ENCODE assay signal across 8 cellular contexts in genomic region chr1:54475357-54476230, GRCh38.
DNase-seq lines count a peak whose midpoint lies in the region; ATAC-seq and TF ChIP-seq lines count a peak whose summit lies in the region.

No MANE protein-coding gene starts in this region.

- intact Hi-C loops in CD8-positive, alpha-beta T cell (cut with DNase I, micrococcal nuclease): loop anchor here in 1 of 2 experiments (1.0 to 2.0 kb wide), 3 partner anchors 12 to 68 kb away; no protein-coding TSS in a partner anchor
- intact Hi-C loops in OCI-LY7 (cut with micrococcal nuclease; ENCODE audit: unreplicated experiment) (no loop called here), lower leg skin (cut with DNase I; ENCODE audit: low total_unique reads) (no loop called here)

- H3K9me3 Mint-ChIP-seq in CD8-positive, alpha-beta T cell: no peaks in the 10 kb centered on the region
- no peaks in the 10 kb centered on the region for H3K9me3 Mint-ChIP-seq in nephron

- POLR2A ChIA-PET in CD8-positive, alpha-beta T cell (lab: Charles Lee): interaction anchor here (0.6 to 1.2 kb wide), 4 partner anchors 11 to 69 kb away, joined by 3 to 6 read pairs (median 4); partner anchors contain the start of gene SSBP3
- POLR2A ChIA-PET in OCI-LY7 (lab: Charles Lee): no interaction called here

- TF ChIP-seq POLR2A in lower leg skin (IDR thresholded peaks at IDR 0.05): no peak

- H3K27me3 ChIP-seq in CD8-positive, alpha-beta T cell (ENCODE audit: insufficient read depth, low read length): no peaks in the 10 kb centered on the region

- H3K27ac ChIP-seq in CD8-positive, alpha-beta T cell (ENCODE audit: low read depth, low read length): no peak overlapping the region
- H3K27ac ChIP-seq in OCI-LY7 (ENCODE audit: low read depth, low read length, poor library complexity, severe bottlenecking) (no peak overlapping the region), coronary artery (no peak overlapping the region)

- H3K27me3 Mint-ChIP-seq in CD8-positive, alpha-beta T cell (ENCODE audit: low read depth): no peaks in the 10 kb centered on the region
- H3K27me3 Mint-ChIP-seq in nephron (ENCODE audit: low read depth): peaks cover 3% of the 10 kb centered on the region

- no peaks in the 10 kb centered on the region for H3K79me2 ChIP-seq in OCI-LY7 (ENCODE audit: insufficient read depth, low read depth, low read length)

- WGBS in lower leg skin, 2 donors: 35 to 44% methylated on average over 27 of the region's 27 CpGs

- peak; percentile 59 for ATAC-seq in CD8-positive, alpha-beta T cell

- H3K4me3 Mint-ChIP-seq in CD8-positive, alpha-beta T cell: peak overlapping the region; percentile 76
- H3K4me3 Mint-ChIP-seq in nephron: peak overlapping the region; percentile 68 to 78 (median 73)

- no peaks in the 10 kb centered on the region for H3K9me3 ChIP-seq in CD8-positive, alpha-beta T cell (ENCODE audit: low read length)
- H3K9me3 ChIP-seq in OCI-LY7 (ENCODE audit: low read length): no peaks in the 10 kb centered on the region

- no peaks in the 10 kb centered on the region for H3K36me3 ChIP-seq in CD8-positive, alpha-beta T cell (ENCODE audit: insufficient read depth, low read length)
- H3K36me3 ChIP-seq in OCI-LY7 (ENCODE audit: insufficient read depth, low read length): no peaks in the 10 kb centered on the region

- peaks cover 60% of the 10 kb centered on the region for H3K4me1 Mint-ChIP-seq in CD8-positive, alpha-beta T cell (ENCODE audit: low read depth)
- H3K4me1 Mint-ChIP-seq in nephron: peaks cover 59% of the 10 kb centered on the region

- peak overlapping the region; percentile 42 for H3K4me3 ChIP-seq in CD8-positive, alpha-beta T cell (ENCODE audit: low read depth, low read length)
- H3K4me3 ChIP-seq in OCI-LY7 (ENCODE audit: low read depth, low read length, poor library complexity, severe bottlenecking) (no peak overlapping the region), coronary artery (peak overlapping the region; percentile 73), lower leg skin (ENCODE audit: low read depth, poor library complexity, severe bottlenecking) (no peak overlapping the region)

- no peaks in the 10 kb centered on the region for H3K9me2 ChIP-seq in OCI-LY7 (ENCODE audit: insufficient read depth, low read length)

- H3K4me1 ChIP-seq in CD8-positive, alpha-beta T cell (ENCODE audit: insufficient read depth, low read length): peaks cover 49% of the 10 kb centered on the region
- H3K4me1 ChIP-seq in OCI-LY7 (ENCODE audit: insufficient read depth, low read length, poor library complexity, severe bottlenecking): peaks cover 36% of the 10 kb centered on the region

- H3K4me2 ChIP-seq in OCI-LY7 (ENCODE audit: low read length): peak overlapping the region; percentile 10; the same call in 1 of the 2 replicates

- H4K20me1 ChIP-seq in OCI-LY7 (ENCODE audit: insufficient read depth, low read length): no peaks in the 10 kb centered on the region

- peak overlapping the region; percentile 73 for H2AFZ ChIP-seq in OCI-LY7 (ENCODE audit: low read length)

- peak in 5 of 7 experiments; percentile 34 to 81 (median 64) for DNase-seq in CD8-positive, alpha-beta T cell
- DNase-seq in OCI-LY7 (ENCODE audit: low spot score) (no peak), coronary artery (ENCODE audit: low spot score) (no peak), ureter (ENCODE audit: low spot score) (no peak), SW480 (ENCODE audit: low spot score) (no peak), NCI-H1930 (lab: John Stamatoyannopoulos, UW) (no peak), lower leg skin (ENCODE audit: low spot score in 2 of 2) (no peak)

- CTCF ChIA-PET in CD8-positive, alpha-beta T cell (lab: Charles Lee): interaction anchor here (1.0 to 1.3 kb wide), 3 partner anchors 11 to 13 kb away, joined by 3 read pairs; no protein-coding TSS in a partner anchor
- CTCF ChIA-PET in OCI-LY7 (lab: Charles Lee; ENCODE audit: unreplicated experiment): interaction anchor here (0.6 kb wide), 1 partner anchor 502 kb away, joined by 6 read pairs; no protein-coding TSS in a partner anchor

- H3K27ac Mint-ChIP-seq in CD8-positive, alpha-beta T cell: peak overlapping the region; percentile 87
- peak overlapping the region; percentile 96 to 100 (median 97) for H3K27ac Mint-ChIP-seq in nephron

- BruUV-seq in OCI-LY7 (replicated peaks; lab: Mats Ljungman, UMichigan): no TSS peak

- H3K36me3 Mint-ChIP-seq in CD8-positive, alpha-beta T cell: no peaks in the 10 kb centered on the region
- no peaks in the 10 kb centered on the region for H3K36me3 Mint-ChIP-seq in nephron (ENCODE audit: low read depth)

- no peak for TF ChIP-seq CTCF in CD8-positive, alpha-beta T cell (IDR thresholded peaks at IDR 0.05)
- TF ChIP-seq CTCF in OCI-LY7 (conservative IDR thresholded peaks at IDR 0.05; ENCODE audit: low read length) (no peak), coronary artery (IDR thresholded peaks at IDR 0.05) (no peak), nephron (IDR thresholded peaks at IDR 0.05; ENCODE audit: unreplicated experiment in 3 of 3) (no peak), lower leg skin (IDR thresholded peaks at IDR 0.05) (no peak)

Comparison
In these comparisons a context has a peak if more than half of its experiments do, and no peak if none do; other contexts are left out.
1. DNase-seq: peak in CD8-positive, alpha-beta T cell (5 of 7); none in OCI-LY7 (single experiment), coronary artery (single experiment), ureter (single experiment), SW480 (single experiment), NCI-H1930 (0 of 2) and lower leg skin (0 of 2).
2. H3K4me3 ChIP-seq: peak in CD8-positive, alpha-beta T cell (single experiment) and coronary artery (single experiment); none in OCI-LY7 (single experiment) and lower leg skin (single experiment).